In the genomic region with DNA sequence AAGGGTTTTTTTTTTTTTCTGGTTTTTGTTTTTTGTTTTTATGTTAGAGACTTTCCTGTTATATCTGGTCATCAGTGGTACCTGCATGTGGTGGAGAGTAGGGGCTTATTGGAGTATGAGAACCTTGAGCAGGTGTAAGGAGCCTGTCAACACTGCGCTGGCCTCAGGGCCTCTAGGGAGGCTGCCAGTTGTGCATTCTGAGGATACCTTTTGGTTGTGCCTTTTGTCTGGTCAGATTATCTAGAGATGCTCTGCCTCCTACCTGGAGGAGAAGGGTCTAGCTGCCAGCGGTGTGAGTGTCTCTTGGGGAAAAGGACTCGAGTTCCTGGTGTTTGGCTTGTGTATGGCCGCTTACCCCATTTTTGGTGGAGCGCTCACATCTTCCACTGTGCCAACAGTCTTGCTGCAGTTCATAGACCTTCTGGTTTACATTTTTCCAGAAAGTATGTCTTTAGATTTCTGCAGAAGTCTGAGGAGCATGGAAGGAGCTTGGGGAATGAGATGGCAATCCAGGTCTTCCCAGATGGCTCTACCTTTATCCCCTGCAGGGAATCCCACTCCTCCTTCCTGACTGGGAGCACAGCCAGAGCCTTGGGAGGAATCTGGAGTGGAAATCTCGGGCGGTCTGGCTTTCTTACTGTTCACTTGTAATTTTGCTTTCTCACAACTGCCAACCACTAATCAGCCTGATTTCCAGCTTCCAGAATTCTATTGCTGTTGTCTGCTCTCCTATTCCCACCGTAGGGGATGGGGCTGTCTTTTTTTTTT, we compare ENCODE assay signal across 14 cellular contexts. TPM values are rescaled to one million over a fixed set of nuclear protein-coding genes. Genes with fewer than 3 reads are reported as not detected.
DNase-seq lines count a peak whose midpoint lies in the region; ATAC-seq and TF ChIP-seq lines count a peak whose summit lies in the region.
"Had no signal": no experiment of that assay in that cellular context is flagged by ENCODE, and none has a peak within 500 bp of the region (broad histone marks: within the 10 kb centered on the region; RNA-seq: fewer than 3 reads in every experiment).

No MANE protein-coding gene starts in this region.

- no peak for ATAC-seq in Right ventricle myocardium inferior

- H3K4me3 Mint-ChIP-seq in activated CD4-positive, alpha-beta memory T cell treated with anti-CD3 and anti-CD28 coated beads, Interleukin-2, amount 10 ng/mL, durations not matched to agents 7 days and 5 days = no peak overlapping the region

- peak overlapping the region; percentile 27 for H3K4me2 ChIP-seq in fibroblast of lung (ENCODE audit: extremely low read depth, insufficient read depth, low read length)

- no peaks in the 10 kb centered on the region for H4K20me1 ChIP-seq in fibroblast of lung (ENCODE audit: control insufficient read depth, extremely low read depth, insufficient read depth, low read length)

- POLR2A ChIA-PET in activated CD4-positive, alpha-beta memory T cell treated with anti-CD3 and anti-CD28 coated beads, Interleukin-2, amount 10 ng/mL, durations not matched to agents 7 days and 5 days (lab: Charles Lee) = interaction anchor here (0.5 to 3.0 kb wide), 6 partner anchors 9 to 48 kb away, joined by 3 to 36 read pairs (median 4); partner anchors contain the start of gene PTPN1

- peaks cover 61% of the 10 kb centered on the region for H3K4me1 Mint-ChIP-seq in activated CD4-positive, alpha-beta memory T cell treated with anti-CD3 and anti-CD28 coated beads, Interleukin-2, amount 10 ng/mL, durations not matched to agents 7 days and 5 days

- H3K9ac ChIP-seq in fibroblast of lung (ENCODE audit: insufficient read depth, low read length) = no peak overlapping the region

- no peak overlapping the region for H2AFZ ChIP-seq in fibroblast of lung (ENCODE audit: low read length)

- no peaks in the 10 kb centered on the region for H3K27me3 Mint-ChIP-seq in activated CD4-positive, alpha-beta memory T cell treated with anti-CD3 and anti-CD28 coated beads, Interleukin-2, amount 10 ng/mL, durations not matched to agents 7 days and 5 days

- H3K27ac ChIP-seq in right atrium auricular region (no peak overlapping the region), fibroblast of lung (ENCODE audit: insufficient read depth, low read length) (peak overlapping the region; percentile 79), temporal lobe (ENCODE audit: low read depth, low read length) (peak overlapping the region; percentile 69)

- peak overlapping the region; percentile 7 for H3K27ac Mint-ChIP-seq in activated CD4-positive, alpha-beta memory T cell treated with anti-CD3 and anti-CD28 coated beads, Interleukin-2, amount 10 ng/mL, durations not matched to agents 7 days and 5 days

- intact Hi-C loops in Right ventricle myocardium inferior (cut with DNase I) = no loop called here

- H3K4me1 ChIP-seq in right atrium auricular region (peaks cover 0 to 31% of the 10 kb centered on the region in 2 donors), fibroblast of lung (ENCODE audit: control insufficient read depth, extremely low read depth, insufficient read depth, low read length) (peaks cover 23% of the 10 kb centered on the region)

- TF ChIP-seq CTCF in right atrium auricular region (IDR thresholded peaks at IDR 0.05) (no peak), fibroblast of lung (conservative IDR thresholded peaks at IDR 0.05 in 1 of 2, IDR thresholded peaks at IDR 0.05 in 1 of 2; ENCODE audit: low read depth in 1 of 2, low read length in 2 of 2) (no peak)

- H3K36me3 Mint-ChIP-seq in activated CD4-positive, alpha-beta memory T cell treated with anti-CD3 and anti-CD28 coated beads, Interleukin-2, amount 10 ng/mL, durations not matched to agents 7 days and 5 days (ENCODE audit: low read depth) = peaks cover 67% of the 10 kb centered on the region

- peaks cover 15% of the 10 kb centered on the region for H3K36me3 ChIP-seq in right atrium auricular region
- H3K36me3 ChIP-seq in fibroblast of lung (ENCODE audit: control insufficient read depth, insufficient read depth, low read length) = peaks cover 6% of the 10 kb centered on the region

- no peaks in the 10 kb centered on the region for H3K27me3 ChIP-seq in right atrium auricular region
- no peaks in the 10 kb centered on the region for H3K27me3 ChIP-seq in fibroblast of lung (ENCODE audit: control insufficient read depth, insufficient read depth, low read length)

- no peaks in the 10 kb centered on the region for H3K9me3 Mint-ChIP-seq in activated CD4-positive, alpha-beta memory T cell treated with anti-CD3 and anti-CD28 coated beads, Interleukin-2, amount 10 ng/mL, durations not matched to agents 7 days and 5 days

- DNase-seq in right atrium auricular region (ENCODE audit: low spot score) (peak; percentile 28), Right ventricle myocardium inferior (ENCODE audit: missing footprints) (no peak), fibroblast of lung (ENCODE audit: low read depth in 2 of 2) (peak in 1 of 2 donors; percentile 42), GM03348 (ENCODE audit: low spot score) (no peak), amygdala (lab: John Stamatoyannopoulos, UW) (no peak), NCI-H526 treated with DMSO at 0.1 percent for 48 hours (lab: John Stamatoyannopoulos, UW) (no peak)
- DNase-seq in activated CD4-positive, alpha-beta memory T cell treated with anti-CD3 and anti-CD28 coated beads, Interleukin-2, amount 10 ng/mL, durations not matched to agents 7 days and 5 days = no peak
- DNase-seq: activated CD8-positive, alpha-beta memory T cell treated with anti-CD3 and anti-CD28 coated beads for 24 hours; AML-193; amniotic stem cell; DMS53; midbrain; NCI-H1092 treated with DMSO at 0.1 percent for 48 hours had no signal

- H3K4me3 ChIP-seq in right atrium auricular region (no peak overlapping the region), fibroblast of lung (replicated peaks in 1 of 4; ENCODE audit: control extremely low read depth in 1 of 4, insufficient read depth in 1 of 4, low read depth in 3 of 4, low read length in 4 of 4) (no peak overlapping the region)

- peaks cover 35% of the 10 kb centered on the region for H3K79me2 ChIP-seq in fibroblast of lung (ENCODE audit: control insufficient read depth, insufficient read depth, low read length)

- CTCF ChIA-PET in activated CD4-positive, alpha-beta memory T cell treated with anti-CD3 and anti-CD28 coated beads, Interleukin-2, amount 10 ng/mL, durations not matched to agents 7 days and 5 days (lab: Charles Lee) = interaction anchor here (0.7 to 2.4 kb wide), 3 partner anchors 10 to 1076 kb away, joined by 3 to 17 read pairs (median 3); no protein-coding TSS in a partner anchor

- H3K9me3 ChIP-seq in right atrium auricular region = no peaks in the 10 kb centered on the region
- H3K9me3 ChIP-seq in fibroblast of lung (ENCODE audit: control insufficient read depth, insufficient read depth, low read depth, low read length) = no peaks in the 10 kb centered on the region

RNA-seq across cellular contexts. Expression of gene PTPN1, which starts 49.9 kb away (rescaled TPM):
- total RNA-seq in right atrium auricular region = 10 to 100 TPM; 28.1 to 38.7 TPM
- 23.3 TPM for total RNA-seq in Right ventricle myocardium inferior
- total RNA-seq in activated CD4-positive, alpha-beta memory T cell treated with anti-CD3 and anti-CD28 coated beads, Interleukin-2, amount 10 ng/mL, durations not matched to agents 7 days and 5 days = 10 to 100 TPM; 79.6 to 80.5 TPM
- 12.8 and 20.0 TPM in 2 replicates for total RNA-seq in fibroblast of lung
- polyA plus RNA-seq in fibroblast of lung = 28.5 and 28.7 TPM in 2 replicates
- 27.4 and 27.5 TPM in 2 replicates for polyA plus RNA-seq in fibroblast of lung (2012)
- polyA minus RNA-seq in fibroblast of lung (ENCODE audit: low replicate concordance) = 37.8 and 39.8 TPM in 2 replicates
- 15.7 TPM for total RNA-seq in temporal lobe

Comparison
In these comparisons a context has a peak if more than half of its experiments do, and no peak if none do; other contexts are left out.
1. H3K27ac ChIP-seq: peak in fibroblast of lung (single experiment) and temporal lobe (single experiment); none in right atrium auricular region (0 of 2).